28 cellular contexts compared by ENCODE assay signal in genomic region chr14:95889236-95889979, GRCh38.
A peak's percentile ranks its signal among the peaks of the same experiment; 100 is the strongest.
DNase-seq lines count a peak whose midpoint lies in the region; FAIRE-seq lines count a peak whose summit lies in the region.
"Had no signal": no experiment of that assay in that cellular context is flagged by ENCODE, and none has a peak within 500 bp of the region (broad histone marks: within the 10 kb centered on the region; RNA-seq: fewer than 3 reads in every experiment).

No MANE protein-coding gene starts in this region.

- peak overlapping the region in 5 of 11 experiments; percentile 34 to 78 (median 68); a peak in 10 of 22 replicates for H3K27ac ChIP-seq in BLaER1 treated with 17β-estradiol and CSF1 and Interleukin-3, amounts not matched to agents 10 nM and 100 nM
- H3K27ac ChIP-seq: pancreas, SK-N-MC, tibial nerve had no signal

- no peaks in the 10 kb centered on the region; a peak in 1 of 22 replicates for H3K27me3 ChIP-seq in BLaER1 treated with 17β-estradiol and CSF1 and Interleukin-3, amounts not matched to agents 10 nM and 100 nM
- H3K27me3 ChIP-seq: pancreas, tibial nerve had no signal

- peak overlapping the region in 3 of 10 experiments; percentile 18 to 32 (median 28); a peak in 1 of 20 replicates for H3K4me3 ChIP-seq in BLaER1 treated with 17β-estradiol and CSF1 and Interleukin-3, amounts not matched to agents 10 nM and 100 nM
- H3K4me3 ChIP-seq: lung, mucosa of descending colon, pancreas, SK-N-MC, tibial nerve had no signal

- DNase-seq in GM19239 (ENCODE audit: insufficient read length, low spot score) (peak; percentile 38), NCI-H510A treated with DMSO at 0.1 percent for 48 hours (lab: John Stamatoyannopoulos, UW) (peak; percentile 45), left kidney (ENCODE audit: low read depth, low spot score) (peak; percentile 20), islet precursor cell (no peak), cerebellar nuclear complex (lab: John Stamatoyannopoulos, UW) (no peak), NOMO-1 (lab: John Stamatoyannopoulos, UW; ENCODE audit: unreplicated experiment in 2 of 2) (no peak), SIG-M5 (lab: John Stamatoyannopoulos, UW) (no peak)
- DNase-seq: activated CD4-positive, alpha-beta T cell treated with anti-CD3 and anti-CD28 coated beads for 36 hours; activated CD8-positive, alpha-beta T cell treated with anti-CD3 and anti-CD28 coated beads, Interleukin-2, amount 10 ng/mL, durations not matched to agents 7 days and 5 days; anterior cingulate cortex; DMS153; effector memory CD4-positive, alpha-beta T cell; erythroblast; H7; kidney glomerular epithelial cell; mucosa of descending colon; NCI-H146; NCI-H524 treated with DMSO at 0.1 percent for 48 hours; pancreas; right cardiac atrium; stimulated activated CD4-positive, alpha-beta T cell treated with anti-CD3 and anti-CD28 coated beads, Interleukin-2, amount 100 ng/mL, for 24 hours; T-helper 17 cell had no signal

- no peak for FAIRE-seq in GM19239 (lab: Jason Lieb, UNC)
- FAIRE-seq: bronchial epithelial cell, colon, pancreas had no signal

- H4K20me1 ChIP-seq in BLaER1 treated with 17β-estradiol and CSF1 and Interleukin-3, amounts not matched to agents 10 nM and 100 nM, result no peaks in the 10 kb centered on the region; a peak in 1 of 22 replicates

- peak overlapping the region; percentile 71 to 92 (median 89) for H3K4me2 ChIP-seq in BLaER1 treated with 17β-estradiol and CSF1 and Interleukin-3, amounts not matched to agents 10 nM and 100 nM

- no peaks in the 10 kb centered on the region for H3K9me3 ChIP-seq in BLaER1 treated with 17β-estradiol and CSF1 and Interleukin-3, amounts not matched to agents 10 nM and 100 nM (replicated peaks in 1 of 11)
- H3K9me3 ChIP-seq: mucosa of descending colon, pancreas, tibial nerve had no signal

- peaks cover 38 to 97% (median 82%) of the 10 kb centered on the region in 10 experiments for H3K4me1 ChIP-seq in BLaER1 treated with 17β-estradiol and CSF1 and Interleukin-3, amounts not matched to agents 10 nM and 100 nM
- H3K4me1 ChIP-seq: pancreas had no signal

- peak overlapping the region in 5 of 11 experiments; percentile 1 to 60 (median 43); a peak in 7 of 22 replicates for H3K9ac ChIP-seq in BLaER1 treated with 17β-estradiol and CSF1 and Interleukin-3, amounts not matched to agents 10 nM and 100 nM

- no peaks in the 10 kb centered on the region for H3K36me3 ChIP-seq in BLaER1 treated with 17β-estradiol and CSF1 and Interleukin-3, amounts not matched to agents 10 nM and 100 nM
- H3K36me3 ChIP-seq: pancreas, tibial nerve had no signal

Comparison
In these comparisons a context has a peak if more than half of its experiments do, and no peak if none do; other contexts are left out.
1. DNase-seq: peak in GM19239 (single experiment), NCI-H510A treated with DMSO at 0.1 percent for 48 hours (single experiment) and left kidney (single experiment); none in islet precursor cell (single experiment), cerebellar nuclear complex (0 of 2), NOMO-1 (0 of 2) and SIG-M5 (single experiment).